21 cellular contexts compared by ENCODE assay signal in genomic region chr14:102746568-102747438, GRCh38.
"Had no signal": no experiment of that assay in that cellular context is flagged by ENCODE, and none has a peak within 500 bp of the region (broad histone marks: within the 10 kb centered on the region; RNA-seq: fewer than 3 reads in every experiment).

No MANE protein-coding gene starts in this region.

- H3K36me3 ChIP-seq: ascending aorta, colonic mucosa, left ventricle myocardium inferior, pancreas, thyroid gland had no signal

- H3K27me3 Mint-ChIP-seq: activated CD4-positive, alpha-beta memory T cell treated with anti-CD3 and anti-CD28 coated beads for 36 hours; activated CD4-positive, alpha-beta T cell treated with anti-CD3 and anti-CD28 coated beads for 36 hours; activated CD8-positive, alpha-beta memory T cell treated with anti-CD3 and anti-CD28 coated beads, Interleukin-2, amount 10 ng/mL, durations not matched to agents 7 days and 5 days; activated naive CD4-positive, alpha-beta T cell treated with anti-CD3 and anti-CD28 coated beads, Interleukin-2, amount 10 ng/mL, durations not matched to agents 7 days and 5 days; central memory CD8-positive, alpha-beta T cell; stimulated activated memory B cell treated with anti-CD40 and anti-IgM and Interleukin-4, amounts not matched to agents 10 μg/mL and 1 μg/mL and 100 μg/mL, for 72 hours; T-helper 17 cell had no signal

- FAIRE-seq: pancreas, TTC549 had no signal

- H3K9me3 ChIP-seq: colonic mucosa, pancreas, thyroid gland had no signal

- H3K4me3 Mint-ChIP-seq: activated CD4-positive, alpha-beta memory T cell treated with anti-CD3 and anti-CD28 coated beads for 36 hours; activated CD4-positive, alpha-beta T cell treated with anti-CD3 and anti-CD28 coated beads for 36 hours; activated CD8-positive, alpha-beta memory T cell treated with anti-CD3 and anti-CD28 coated beads, Interleukin-2, amount 10 ng/mL, durations not matched to agents 7 days and 5 days; activated naive CD4-positive, alpha-beta T cell treated with anti-CD3 and anti-CD28 coated beads, Interleukin-2, amount 10 ng/mL, durations not matched to agents 7 days and 5 days; central memory CD8-positive, alpha-beta T cell; stimulated activated memory B cell treated with anti-CD40 and anti-IgM and Interleukin-4, amounts not matched to agents 10 μg/mL and 1 μg/mL and 100 μg/mL, for 72 hours; T-helper 17 cell; WTC11 had no signal

- H3K4me3 ChIP-seq: ascending aorta, colonic mucosa, left ventricle myocardium inferior, pancreas, smooth muscle cell, thyroid gland had no signal

- DNase-seq: activated CD4-positive, alpha-beta memory T cell treated with anti-CD3 and anti-CD28 coated beads for 36 hours; activated CD4-positive, alpha-beta T cell treated with anti-CD3 and anti-CD28 coated beads for 36 hours; activated CD8-positive, alpha-beta memory T cell treated with anti-CD3 and anti-CD28 coated beads, Interleukin-2, amount 10 ng/mL, durations not matched to agents 7 days and 5 days; activated effector memory CD4-positive, alpha-beta T cell treated with Interleukin-2 at 50 U/mL for 16 hours; activated naive CD4-positive, alpha-beta T cell treated with anti-CD3 and anti-CD28 coated beads, Interleukin-2, amount 10 ng/mL, durations not matched to agents 7 days and 5 days; colonic mucosa; foreskin keratinocyte; hypothalamus; kidney glomerular epithelial cell; left ventricle myocardium inferior; stimulated activated CD4-positive, alpha-beta T cell treated with anti-CD3 and anti-CD28 coated beads, Interleukin-4, amount 100 ng/mL, for 24 hours; T-helper 17 cell; thyroid gland had no signal

- ATAC-seq: activated CD4-positive, alpha-beta T cell treated with anti-CD3 and anti-CD28 coated beads for 36 hours; activated CD8-positive, alpha-beta memory T cell treated with anti-CD3 and anti-CD28 coated beads, Interleukin-2, amount 10 ng/mL, durations not matched to agents 7 days and 5 days; foreskin keratinocyte; pancreas; sciatic nerve; stimulated activated memory B cell treated with anti-CD40 and anti-IgM and Interleukin-4, amounts not matched to agents 10 μg/mL and 1 μg/mL and 100 μg/mL, for 72 hours; T-helper 17 cell; WTC11 had no signal

- H3K27ac ChIP-seq: ascending aorta, colonic mucosa, foreskin keratinocyte, left ventricle myocardium inferior, pancreas, thyroid gland had no signal

- H3K4me2 ChIP-seq: smooth muscle cell had no signal

- H3K4me1 ChIP-seq: ascending aorta, colonic mucosa, foreskin keratinocyte, left ventricle myocardium inferior, pancreas, thyroid gland had no signal

- H3K9me3 Mint-ChIP-seq: central memory CD8-positive, alpha-beta T cell had no signal

- H3K27me3 ChIP-seq: ascending aorta, colonic mucosa, foreskin keratinocyte, pancreas, thyroid gland had no signal

- H3K4me1 Mint-ChIP-seq: activated CD4-positive, alpha-beta T cell treated with anti-CD3 and anti-CD28 coated beads for 36 hours; activated CD8-positive, alpha-beta memory T cell treated with anti-CD3 and anti-CD28 coated beads, Interleukin-2, amount 10 ng/mL, durations not matched to agents 7 days and 5 days; activated naive CD4-positive, alpha-beta T cell treated with anti-CD3 and anti-CD28 coated beads, Interleukin-2, amount 10 ng/mL, durations not matched to agents 7 days and 5 days; central memory CD8-positive, alpha-beta T cell; stimulated activated memory B cell treated with anti-CD40 and anti-IgM and Interleukin-4, amounts not matched to agents 10 μg/mL and 1 μg/mL and 100 μg/mL, for 72 hours; T-helper 17 cell had no signal

- H3K27ac Mint-ChIP-seq: activated CD4-positive, alpha-beta memory T cell treated with anti-CD3 and anti-CD28 coated beads for 36 hours; activated CD4-positive, alpha-beta T cell treated with anti-CD3 and anti-CD28 coated beads for 36 hours; activated CD8-positive, alpha-beta memory T cell treated with anti-CD3 and anti-CD28 coated beads, Interleukin-2, amount 10 ng/mL, durations not matched to agents 7 days and 5 days; activated naive CD4-positive, alpha-beta T cell treated with anti-CD3 and anti-CD28 coated beads, Interleukin-2, amount 10 ng/mL, durations not matched to agents 7 days and 5 days; stimulated activated memory B cell treated with anti-CD40 and anti-IgM and Interleukin-4, amounts not matched to agents 10 μg/mL and 1 μg/mL and 100 μg/mL, for 72 hours; T-helper 17 cell; WTC11 had no signal
